ENCODE assay signal across 11 cellular contexts in the genomic region with DNA sequence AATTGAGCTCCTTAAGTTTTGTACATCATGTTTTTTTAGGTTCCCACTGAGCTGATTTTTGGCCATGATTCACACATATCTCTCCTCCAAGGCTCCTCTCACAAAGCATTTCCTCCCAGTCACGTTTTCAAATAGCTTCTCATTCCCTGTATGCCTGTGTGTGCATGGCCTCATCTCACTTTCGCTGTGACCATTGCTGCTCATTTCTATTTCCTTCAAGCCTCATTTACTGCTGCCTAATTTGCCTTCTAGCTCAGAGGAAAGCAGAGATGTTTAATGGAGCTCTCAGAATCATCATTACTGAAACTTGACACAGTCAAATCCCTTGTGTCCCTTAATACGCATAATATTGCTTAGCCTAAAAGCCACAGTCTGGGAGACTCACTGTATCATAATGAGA.
A peak's percentile ranks its signal among the peaks of the same experiment; 100 is the strongest.
DNase-seq lines count a peak whose midpoint lies in the region; ATAC-seq and TF ChIP-seq lines count a peak whose summit lies in the region.
"Had no signal": no experiment of that assay in that cellular context is flagged by ENCODE, and none has a peak within 500 bp of the region (broad histone marks: within the 10 kb centered on the region; RNA-seq: fewer than 3 reads in every experiment).

No MANE protein-coding gene starts in this region.

- TF ChIP-seq EP300 in SK-N-SH (IDR thresholded peaks at IDR 0.05; ENCODE audit: borderline replicate concordance in 1 of 2, low read depth in 1 of 2, low read length in 1 of 2) = no peak

- no peaks in the 10 kb centered on the region for H3K79me2 ChIP-seq in SK-N-SH (ENCODE audit: insufficient read depth)

- no peaks in the 10 kb centered on the region for H3K9me3 ChIP-seq in WERI-Rb-1 (ENCODE audit: severe bottlenecking)
- H3K9me3 ChIP-seq in SJCRH30 (replicated peaks) = no peaks in the 10 kb centered on the region
- no peaks in the 10 kb centered on the region for H3K9me3 ChIP-seq in SK-N-SH

- H3K9me2 ChIP-seq in SK-N-SH = no peaks in the 10 kb centered on the region

- H3K36me3 ChIP-seq in WERI-Rb-1 (no peaks in the 10 kb centered on the region), SJCRH30 (no peaks in the 10 kb centered on the region), SK-N-SH (replicated peaks in 1 of 2; ENCODE audit: control insufficient read depth in 1 of 2, insufficient read depth in 2 of 2, low read length in 1 of 2) (no peaks in the 10 kb centered on the region)

- H3K27ac ChIP-seq in WERI-Rb-1 = no peak overlapping the region
- no peak overlapping the region for H3K27ac ChIP-seq in SJCRH30
- no peak overlapping the region for H3K27ac ChIP-seq in SK-N-SH (ENCODE audit: low read depth in 2 of 2, low read length in 1 of 2)

- H3K4me2 ChIP-seq in SK-N-SH = no peak overlapping the region

- ATAC-seq in GM18499 (IDR thresholded peaks at IDR 0.05; ENCODE audit: insufficient read depth, unreplicated experiment) (peak; percentile 34), GM21367 (IDR thresholded peaks at IDR 0.05; ENCODE audit: unreplicated experiment) (peak; percentile 65), HG03442 (IDR thresholded peaks at IDR 0.05; ENCODE audit: unreplicated experiment) (peak; percentile 67)

- no peak overlapping the region for H3K4me3 ChIP-seq in WERI-Rb-1 (ENCODE audit: low read depth, low read length)
- H3K4me3 ChIP-seq in SJCRH30 = no peak overlapping the region
- no peak overlapping the region for H3K4me3 ChIP-seq in SK-N-SH (ENCODE audit: low read depth in 2 of 2, low read length in 1 of 2)
- H3K4me3 ChIP-seq: lung had no signal

- WGBS in SK-N-SH (ENCODE audit: low lambda C conversion rate) = 16% methylated on average over 3 of the region's 3 CpGs

- H3F3A ChIP-seq in SK-N-SH (replicated peaks; ENCODE audit: insufficient read depth) = no peaks in the 10 kb centered on the region

- H3K4me1 ChIP-seq in SJCRH30 (peaks cover 6% of the 10 kb centered on the region; the same call in 1 of the 2 replicates), SK-N-SH (ENCODE audit: control insufficient read depth in 1 of 2, insufficient read depth in 2 of 2, low read depth in 1 of 2, low read length in 1 of 2) (no peaks in the 10 kb centered on the region)

- no peaks in the 10 kb centered on the region for H3K27me3 ChIP-seq in WERI-Rb-1 (ENCODE audit: insufficient read depth, low read depth, severe bottlenecking)
- no peaks in the 10 kb centered on the region for H3K27me3 ChIP-seq in SJCRH30
- H3K27me3 ChIP-seq in SK-N-SH (ENCODE audit: insufficient read depth) = no peaks in the 10 kb centered on the region; the same call in 1 of the 2 replicates

- no peak overlapping the region for H3K9ac ChIP-seq in SK-N-SH

- CTCF ChIA-PET in SK-N-SH (lab: Yijun Ruan, JAX) = no interaction called here

- peak; percentile 55 for DNase-seq in iris pigment epithelial cell (ENCODE audit: low read depth)
- no peak for DNase-seq in WERI-Rb-1
- no peak for DNase-seq in SJCRH30
- no peak for DNase-seq in NCI-H226
- no peak for DNase-seq in SK-N-SH
- DNase-seq: effector CD8-positive, alpha-beta T cell; NCI-H82 had no signal

- no peak overlapping the region for H2AFZ ChIP-seq in SK-N-SH (ENCODE audit: low read depth)

- H4K20me1 ChIP-seq in SK-N-SH (ENCODE audit: insufficient read depth) = no peaks in the 10 kb centered on the region

- TF ChIP-seq RAD21 in SK-N-SH (IDR thresholded peaks at IDR 0.05; ENCODE audit: low read length) = no peak

- TF ChIP-seq CTCF in WERI-Rb-1 (IDR thresholded peaks at IDR 0.05; ENCODE audit: low read depth, low read length) = no peak
- no peak for TF ChIP-seq CTCF in SK-N-SH (IDR thresholded peaks at IDR 0.05)

- POLR2A ChIA-PET in SK-N-SH (lab: Yijun Ruan, JAX) = no interaction called here

TF ChIP-seq in SK-N-SH, 30 proteins besides CTCF, POLR2A, EP300 and RAD21:
- TF ChIP-seq FOSL2 (IDR thresholded peaks at IDR 0.05; ENCODE audit: borderline replicate concordance, low read depth) (no peak), RXRA (IDR thresholded peaks at IDR 0.05; ENCODE audit: borderline replicate concordance, low read depth) (no peak), TEAD4 (IDR thresholded peaks at IDR 0.05; ENCODE audit: borderline replicate concordance, insufficient read depth) (no peak), SMC3 (IDR thresholded peaks at IDR 0.05; ENCODE audit: low read depth, low read length) (no peak), JUND (IDR thresholded peaks at IDR 0.05) (no peak), EZH2phosphoT487 (IDR thresholded peaks at IDR 0.05; ENCODE audit: borderline replicate concordance, low read depth) (no peak)
